1 cellular context compared by ENCODE assay signal in genomic region chr1:153612111-153612754, GRCh38.
TF ChIP-seq lines count a peak whose summit lies in the region.

No MANE protein-coding gene starts in this region.

TF ChIP-seq in A549, 52 proteins besides CTCF, POLR2A, EP300 and RAD21 (continued from another document):
- TF ChIP-seq HMGXB4 (CRISPR knock-in tag; IDR thresholded peaks at IDR 0.05; ENCODE audit: borderline replicate concordance) (no peak), ZSCAN20 (CRISPR knock-in tag; IDR thresholded peaks at IDR 0.05) (no peak), SREBF2 (IDR thresholded peaks at IDR 0.05) (no peak), ZNF302 (CRISPR knock-in tag; IDR thresholded peaks at IDR 0.05) (no peak), CBX8 (IDR thresholded peaks at IDR 0.05) (no peak), NFE2L2 (conservative IDR thresholded peaks at IDR 0.05; ENCODE audit: low read length) (no peak), KDM1A (IDR thresholded peaks at IDR 0.05; ENCODE audit: low read depth) (no peak), JUNB (IDR thresholded peaks at IDR 0.05) (no peak), E2F6 (IDR thresholded peaks at IDR 0.05; ENCODE audit: borderline replicate concordance, low read depth) (no peak), ATOH8 (CRISPR knock-in tag; IDR thresholded peaks at IDR 0.05; ENCODE audit: low read depth) (no peak), USF2 (IDR thresholded peaks at IDR 0.05) (no peak), PBX3 (IDR thresholded peaks at IDR 0.05) (no peak), RNF2 (IDR thresholded peaks at IDR 0.05; ENCODE audit: borderline replicate concordance, low read depth) (no peak), CEBPB (IDR thresholded peaks at IDR 0.05) (no peak), HEYL (CRISPR knock-in tag; IDR thresholded peaks at IDR 0.05) (no peak)
